In genomic region chr3:99817047-99817436, GRCh38 we compare ENCODE assay signal across 8 cellular contexts. TPM values are rescaled to one million over a fixed set of nuclear protein-coding genes. Genes with fewer than 3 reads are reported as not detected.
DNase-seq lines count a peak whose midpoint lies in the region; ATAC-seq and TF ChIP-seq lines count a peak whose summit lies in the region.

No MANE protein-coding gene starts in this region.

- intact Hi-C loops in Calu3 (cut with micrococcal nuclease; ENCODE audit: unreplicated experiment): no loop called here

- H2AFZ ChIP-seq in Karpas-422 (ENCODE audit: low read length): peak overlapping the region; percentile 90

- H3K4me3 Mint-ChIP-seq in Calu3 (ENCODE audit: low read depth, unreplicated experiment): peak overlapping the region; percentile 93

- TF ChIP-seq CTCF in Calu3 (IDR thresholded peaks at IDR 0.05; ENCODE audit: unreplicated experiment) (no peak), astrocyte of the cerebellum (IDR thresholded peaks at IDR 0.05; ENCODE audit: low read depth, low read length, missing control alignments) (no peak), kidney epithelial cell (IDR thresholded peaks at IDR 0.05; ENCODE audit: insufficient read depth, low read length, poor library complexity, severe bottlenecking) (no peak), suprapubic skin (IDR thresholded peaks at IDR 0.05) (no peak)

- H3K9me3 Mint-ChIP-seq in Calu3 (ENCODE audit: low read depth, unreplicated experiment): no peaks in the 10 kb centered on the region

- H3K36me3 Mint-ChIP-seq in Calu3 (ENCODE audit: insufficient read depth, unreplicated experiment): peaks cover 17% of the 10 kb centered on the region

- peak overlapping the region; percentile 70 for H3K4me3 ChIP-seq in Karpas-422 (ENCODE audit: low read length)
- H3K4me3 ChIP-seq in astrocyte of the cerebellum (ENCODE audit: low read depth, low read length): peak overlapping the region; percentile 79
- H3K4me3 ChIP-seq in kidney epithelial cell (ENCODE audit: low read depth, low read length): peak overlapping the region; percentile 81
- H3K4me3 ChIP-seq in suprapubic skin: peak overlapping the region; percentile 75

- H3K79me2 ChIP-seq in Karpas-422 (ENCODE audit: low read length): peaks cover 34% of the 10 kb centered on the region

- H3K4me1 Mint-ChIP-seq in Calu3 (ENCODE audit: low read depth, unreplicated experiment): peaks cover 33% of the 10 kb centered on the region

- peak overlapping the region; percentile 70 for H3K9ac ChIP-seq in Karpas-422 (ENCODE audit: low read length)

- H3K4me2 ChIP-seq in Karpas-422 (ENCODE audit: low read depth, low read length, poor library complexity, severe bottlenecking): peak overlapping the region; percentile 87

- H3K4me1 ChIP-seq in Karpas-422 (ENCODE audit: low read length) (peaks cover 24% of the 10 kb centered on the region), suprapubic skin (peaks cover 19% of the 10 kb centered on the region)

- in situ Hi-C loops in astrocyte of the cerebellum (cut with HindIII; ENCODE audit: low sequenced_read_pairs): no loop called here

- no peaks in the 10 kb centered on the region for H3K9me2 ChIP-seq in Karpas-422 (replicated peaks; ENCODE audit: insufficient read depth, low read length)

- no peaks in the 10 kb centered on the region for H3K27me3 ChIP-seq in Karpas-422 (ENCODE audit: low read length)
- no peaks in the 10 kb centered on the region for H3K27me3 ChIP-seq in kidney epithelial cell (ENCODE audit: control insufficient read depth, insufficient read depth, low read length)
- no peaks in the 10 kb centered on the region for H3K27me3 ChIP-seq in suprapubic skin

- 1% methylated on average over 15 of the region's 15 CpGs for WGBS in suprapubic skin

- no peaks in the 10 kb centered on the region for H3K9me3 ChIP-seq in Karpas-422 (ENCODE audit: low read length)
- H3K9me3 ChIP-seq in suprapubic skin: no peaks in the 10 kb centered on the region

- H4K20me1 ChIP-seq in Karpas-422 (ENCODE audit: insufficient read depth, low read depth, low read length): no peaks in the 10 kb centered on the region

- ATAC-seq in HG03565 (IDR thresholded peaks at IDR 0.05; ENCODE audit: unreplicated experiment) (no peak), GM18498 (IDR thresholded peaks at IDR 0.05; ENCODE audit: unreplicated experiment) (no peak)

- BruUV-seq in Calu3 (replicated peaks; lab: Mats Ljungman, UMichigan): TSS peak; percentile 85

- peaks cover 4% of the 10 kb centered on the region for H3K27me3 Mint-ChIP-seq in Calu3 (ENCODE audit: unreplicated experiment)

- CTCF ChIA-PET in Calu3 (lab: Charles Lee): interaction anchor here (0.6 to 1.1 kb wide), 3 partner anchors 59 to 444 kb away, joined by 3 to 5 read pairs (median 4); partner anchors contain the start of gene TBC1D23

- no peaks in the 10 kb centered on the region for H3K36me3 ChIP-seq in Karpas-422 (ENCODE audit: insufficient read depth, low read length)
- no peaks in the 10 kb centered on the region for H3K36me3 ChIP-seq in kidney epithelial cell (ENCODE audit: control insufficient read depth, insufficient read depth, low read length)
- no peaks in the 10 kb centered on the region for H3K36me3 ChIP-seq in suprapubic skin

- H3K27ac ChIP-seq in Karpas-422 (ENCODE audit: low read length) (no peak overlapping the region), suprapubic skin (peak overlapping the region; percentile 85)

- no peak for TF ChIP-seq EP300 in suprapubic skin (IDR thresholded peaks at IDR 0.05)

- H3K27ac Mint-ChIP-seq in Calu3 (ENCODE audit: unreplicated experiment): peak overlapping the region; percentile 100

- no peak for TF ChIP-seq POLR2A in suprapubic skin (IDR thresholded peaks at IDR 0.05)

- DNase-seq in Calu3 (peak; percentile 14), Karpas-422 (no peak), astrocyte of the cerebellum (ENCODE audit: low read depth) (no peak), kidney epithelial cell (ENCODE audit: low read depth) (no peak), suprapubic skin (ENCODE audit: low spot score in 2 of 2) (peak in 1 of 2 donors; percentile 72), GM03348 (ENCODE audit: low spot score) (no peak)

RNA-seq across cellular contexts. Expression of gene CMSS1, which starts 0.6 kb away (rescaled TPM):
- total RNA-seq in Calu3 (2022) (44.3 and 55.8 TPM in 2 replicates), kidney epithelial cell (24.8 and 36.9 TPM in 2 replicates), suprapubic skin (10 to 100 TPM; 13.2 to 17.1 (median 13.5) TPM)
- 32.6 and 41.6 TPM in 2 replicates for total RNA-seq in Karpas-422 (2014; rRNA removed; shearing (Covaris generic); ENCODE audit: low replicate concordance)
